In the genomic region with DNA sequence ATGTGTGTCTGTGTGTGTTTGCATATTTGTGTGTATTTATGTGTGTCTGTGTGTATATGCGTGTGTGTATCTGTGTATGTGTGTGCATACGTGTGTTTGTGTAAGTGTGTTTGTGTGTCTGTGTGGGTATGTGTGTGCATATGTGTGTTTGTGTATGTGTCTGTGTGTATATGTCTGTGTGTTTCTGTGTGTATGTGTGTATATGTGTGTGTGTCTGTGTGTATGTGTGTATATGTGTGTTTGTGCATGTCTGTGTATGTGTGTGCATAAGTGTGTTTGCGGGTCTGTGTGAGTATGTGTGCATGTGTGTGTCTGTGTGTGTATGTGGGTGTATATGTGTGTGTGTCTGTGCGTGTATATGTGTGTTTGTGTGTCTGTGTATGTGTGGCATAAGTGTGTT, we compare ENCODE assay signal across 2 cellular contexts.
TF ChIP-seq lines count a peak whose summit lies in the region.

No MANE protein-coding gene starts in this region.

TF ChIP-seq in HEK293, 187 proteins besides CTCF, POLR2A, EP300 and RAD21:
- TF ChIP-seq ZNF248 (tag by site-specific recombination; IDR thresholded peaks at IDR 0.05): 0 out of 2 replicates have a peak, but pooled peaks have one; percentile 14
- no peak for TF ChIP-seq ZNF501 (tag by site-specific recombination; IDR thresholded peaks at IDR 0.05)
- TF ChIP-seq, protein P1, sequence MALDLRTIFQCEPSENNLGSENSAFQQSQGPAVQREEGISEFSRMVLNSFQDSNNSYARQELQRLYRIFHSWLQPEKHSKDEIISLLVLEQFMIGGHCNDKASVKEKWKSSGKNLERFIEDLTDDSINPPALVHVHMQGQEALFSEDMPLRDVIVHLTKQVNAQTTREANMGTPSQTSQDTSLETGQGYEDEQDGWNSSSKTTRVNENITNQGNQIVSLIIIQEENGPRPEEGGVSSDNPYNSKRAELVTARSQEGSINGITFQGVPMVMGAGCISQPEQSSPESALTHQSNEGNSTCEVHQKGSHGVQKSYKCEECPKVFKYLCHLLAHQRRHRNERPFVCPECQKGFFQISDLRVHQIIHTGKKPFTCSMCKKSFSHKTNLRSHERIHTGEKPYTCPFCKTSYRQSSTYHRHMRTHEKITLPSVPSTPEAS (tag by site-specific recombination; IDR thresholded peaks at IDR 0.05): peak; percentile 70
TF ChIP-seq in HEK293: peak in this region for 2.

TF ChIP-seq in H1, 55 proteins besides CTCF, POLR2A, EP300 and RAD21:
- no peak for TF ChIP-seq TBP (IDR thresholded peaks at IDR 0.05; ENCODE audit: low read depth, low read length)
- TF ChIP-seq TAF7 (optimal IDR thresholded peaks at IDR 0.05; ENCODE audit: borderline replicate concordance, low read depth, low read length): no peak
